In the genomic region with DNA sequence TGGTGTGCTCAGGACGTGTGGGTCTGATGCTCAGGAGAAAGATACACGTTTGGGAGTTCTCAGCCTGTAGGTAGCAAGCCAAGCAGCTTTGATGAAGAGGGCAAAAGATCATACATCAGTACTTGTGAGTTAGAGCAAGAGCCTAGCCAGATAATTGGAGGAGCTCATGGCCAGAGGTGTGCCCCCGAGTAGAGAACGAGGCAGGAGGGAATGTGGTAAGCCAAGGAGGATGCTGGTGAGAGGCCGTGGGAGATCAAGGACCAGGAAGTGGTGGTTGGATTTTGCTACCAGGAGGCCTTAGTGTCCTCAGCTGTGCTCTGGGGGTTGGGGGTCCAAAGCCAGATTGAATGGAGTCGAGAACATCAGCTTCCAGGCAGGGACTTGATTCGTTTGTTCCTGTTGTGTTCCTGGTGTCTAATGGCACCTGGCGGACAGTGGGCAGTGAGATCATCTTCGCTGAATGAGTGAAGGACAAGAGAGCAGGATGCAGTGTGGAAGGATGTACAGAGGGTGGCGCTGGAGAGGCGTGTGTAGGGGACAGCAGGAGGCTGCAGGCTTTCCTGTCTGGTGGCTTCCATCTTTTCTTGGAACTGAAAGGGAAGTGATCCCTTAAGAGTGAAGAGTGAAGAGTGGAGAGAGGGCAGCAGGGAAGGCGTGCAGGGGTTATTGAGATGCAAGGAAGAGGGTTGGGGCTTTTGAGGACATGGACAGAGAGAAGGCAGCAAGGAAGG, we compare ENCODE assay signal across 1 cellular context.
TF ChIP-seq lines count a peak whose summit lies in the region.

No MANE protein-coding gene starts in this region.

TF ChIP-seq in K562, 482 proteins besides CTCF, POLR2A, EP300 and RAD21 (continues in another document):
- TF ChIP-seq ZNF561 (CRISPR knock-in tag; conservative IDR thresholded peaks at IDR 0.05) (no peak), KDM5B (IDR thresholded peaks at IDR 0.05; ENCODE audit: insufficient replicate concordance, low read depth, low read length) (no peak), NBN (IDR thresholded peaks at IDR 0.05; ENCODE audit: low read depth) (0 out of 2 replicates have a peak, but pooled peaks have one; percentile 38), ATF7 (IDR thresholded peaks at IDR 0.05) (peak; percentile 55; the same call in 1 of the 2 replicates), NONO (IDR thresholded peaks at IDR 0.05; ENCODE audit: low read depth in 2 of 2, low read length in 1 of 2) (no peak), SMC3 (conservative IDR thresholded peaks at IDR 0.05; ENCODE audit: insufficient read depth, low read depth, low read length) (peak; percentile 38; the same call in 1 of the 2 replicates), NEUROD1 (IDR thresholded peaks at IDR 0.05; ENCODE audit: borderline replicate concordance, low read depth, low read length, partially characterized antibody) (no peak), HDAC1 (IDR thresholded peaks at IDR 0.05) (peak in 1 of 2 experiments; percentile 39; a peak in 1 of 4 replicates), TEAD1 (CRISPR knock-in tag; IDR thresholded peaks at IDR 0.05) (peak in 1 of 2 experiments; percentile 37; a peak in 1 of 4 replicates), HLTF (IDR thresholded peaks at IDR 0.05) (0 out of 2 replicates have a peak, but pooled peaks have one; percentile 11), CC2D1A (IDR thresholded peaks at IDR 0.05) (peak; percentile 47; the same call in 1 of the 2 replicates), RCOR1 (IDR thresholded peaks at IDR 0.05; ENCODE audit: borderline replicate concordance in 1 of 2, low read depth in 2 of 2, low read length in 2 of 2) (peak in 1 of 2 experiments; percentile 74; a peak in 2 of 4 replicates), CTBP1 (IDR thresholded peaks at IDR 0.05; ENCODE audit: borderline replicate concordance) (peak; percentile 78; the same call in 1 of the 2 replicates), ZNF274 (IDR thresholded peaks at IDR 0.05; ENCODE audit: borderline replicate concordance, low read depth, low read length) (no peak), FOXP1 (CRISPR knock-in tag; IDR thresholded peaks at IDR 0.05) (0 out of 2 replicates have a peak, but pooled peaks have one; percentile 36), SUPT5H (IDR thresholded peaks at IDR 0.05) (peak; percentile 47; the same call in 1 of the 2 replicates), HDGF (IDR thresholded peaks at IDR 0.05) (0 out of 2 replicates have a peak, but pooled peaks have one; percentile 74), MEIS2 (IDR thresholded peaks at IDR 0.05; ENCODE audit: partially characterized antibody) (peak; percentile 50), BACH1 (tag; IDR thresholded peaks at IDR 0.05) (no peak), GABPB1 (CRISPR knock-in tag; IDR thresholded peaks at IDR 0.05) (0 out of 2 replicates have a peak, but pooled peaks have one; percentile 27), ZNF766 (CRISPR knock-in tag; conservative IDR thresholded peaks at IDR 0.05) (0 out of 2 replicates have a peak, but pooled peaks have one; percentile 46)
- TF ChIP-seq, protein P1, sequence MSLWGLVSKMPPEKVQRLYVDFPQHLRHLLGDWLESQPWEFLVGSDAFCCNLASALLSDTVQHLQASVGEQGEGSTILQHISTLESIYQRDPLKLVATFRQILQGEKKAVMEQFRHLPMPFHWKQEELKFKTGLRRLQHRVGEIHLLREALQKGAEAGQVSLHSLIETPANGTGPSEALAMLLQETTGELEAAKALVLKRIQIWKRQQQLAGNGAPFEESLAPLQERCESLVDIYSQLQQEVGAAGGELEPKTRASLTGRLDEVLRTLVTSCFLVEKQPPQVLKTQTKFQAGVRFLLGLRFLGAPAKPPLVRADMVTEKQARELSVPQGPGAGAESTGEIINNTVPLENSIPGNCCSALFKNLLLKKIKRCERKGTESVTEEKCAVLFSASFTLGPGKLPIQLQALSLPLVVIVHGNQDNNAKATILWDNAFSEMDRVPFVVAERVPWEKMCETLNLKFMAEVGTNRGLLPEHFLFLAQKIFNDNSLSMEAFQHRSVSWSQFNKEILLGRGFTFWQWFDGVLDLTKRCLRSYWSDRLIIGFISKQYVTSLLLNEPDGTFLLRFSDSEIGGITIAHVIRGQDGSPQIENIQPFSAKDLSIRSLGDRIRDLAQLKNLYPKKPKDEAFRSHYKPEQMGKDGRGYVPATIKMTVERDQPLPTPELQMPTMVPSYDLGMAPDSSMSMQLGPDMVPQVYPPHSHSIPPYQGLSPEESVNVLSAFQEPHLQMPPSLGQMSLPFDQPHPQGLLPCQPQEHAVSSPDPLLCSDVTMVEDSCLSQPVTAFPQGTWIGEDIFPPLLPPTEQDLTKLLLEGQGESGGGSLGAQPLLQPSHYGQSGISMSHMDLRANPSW (CRISPR knock-in tag; IDR thresholded peaks at IDR 0.05), result no peak
- TF ChIP-seq, protein P2, sequence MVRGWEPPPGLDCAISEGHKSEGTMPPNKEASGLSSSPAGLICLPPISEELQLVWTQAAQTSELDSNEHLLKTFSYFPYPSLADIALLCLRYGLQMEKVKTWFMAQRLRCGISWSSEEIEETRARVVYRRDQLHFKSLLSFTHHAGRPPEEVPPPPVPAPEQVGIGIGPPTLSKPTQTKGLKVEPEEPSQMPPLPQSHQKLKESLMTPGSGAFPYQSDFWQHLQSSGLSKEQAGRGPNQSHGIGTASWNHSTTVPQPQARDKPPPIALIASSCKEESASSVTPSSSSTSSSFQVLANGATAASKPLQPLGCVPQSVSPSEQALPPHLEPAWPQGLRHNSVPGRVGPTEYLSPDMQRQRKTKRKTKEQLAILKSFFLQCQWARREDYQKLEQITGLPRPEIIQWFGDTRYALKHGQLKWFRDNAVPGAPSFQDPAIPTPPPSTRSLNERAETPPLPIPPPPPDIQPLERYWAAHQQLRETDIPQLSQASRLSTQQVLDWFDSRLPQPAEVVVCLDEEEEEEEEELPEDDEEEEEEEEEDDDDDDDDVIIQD (CRISPR knock-in tag; IDR thresholded peaks at IDR 0.05), result no peak
- TF ChIP-seq, protein P3, sequence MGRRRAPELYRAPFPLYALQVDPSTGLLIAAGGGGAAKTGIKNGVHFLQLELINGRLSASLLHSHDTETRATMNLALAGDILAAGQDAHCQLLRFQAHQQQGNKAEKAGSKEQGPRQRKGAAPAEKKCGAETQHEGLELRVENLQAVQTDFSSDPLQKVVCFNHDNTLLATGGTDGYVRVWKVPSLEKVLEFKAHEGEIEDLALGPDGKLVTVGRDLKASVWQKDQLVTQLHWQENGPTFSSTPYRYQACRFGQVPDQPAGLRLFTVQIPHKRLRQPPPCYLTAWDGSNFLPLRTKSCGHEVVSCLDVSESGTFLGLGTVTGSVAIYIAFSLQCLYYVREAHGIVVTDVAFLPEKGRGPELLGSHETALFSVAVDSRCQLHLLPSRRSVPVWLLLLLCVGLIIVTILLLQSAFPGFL (CRISPR knock-in tag; IDR thresholded peaks at IDR 0.05), result 0 out of 2 replicates have a peak, but pooled peaks have one; percentile 66
- TF ChIP-seq, protein P4, sequence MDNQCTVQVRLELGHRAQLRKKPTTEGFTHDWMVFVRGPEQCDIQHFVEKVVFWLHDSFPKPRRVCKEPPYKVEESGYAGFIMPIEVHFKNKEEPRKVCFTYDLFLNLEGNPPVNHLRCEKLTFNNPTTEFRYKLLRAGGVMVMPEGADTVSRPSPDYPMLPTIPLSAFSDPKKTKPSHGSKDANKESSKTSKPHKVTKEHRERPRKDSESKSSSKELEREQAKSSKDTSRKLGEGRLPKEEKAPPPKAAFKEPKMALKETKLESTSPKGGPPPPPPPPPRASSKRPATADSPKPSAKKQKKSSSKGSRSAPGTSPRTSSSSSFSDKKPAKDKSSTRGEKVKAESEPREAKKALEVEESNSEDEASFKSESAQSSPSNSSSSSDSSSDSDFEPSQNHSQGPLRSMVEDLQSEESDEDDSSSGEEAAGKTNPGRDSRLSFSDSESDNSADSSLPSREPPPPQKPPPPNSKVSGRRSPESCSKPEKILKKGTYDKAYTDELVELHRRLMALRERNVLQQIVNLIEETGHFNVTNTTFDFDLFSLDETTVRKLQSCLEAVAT (IDR thresholded peaks at IDR 0.05), result 0 out of 4 replicates have a peak, but pooled peaks of 1 of the 2 experiments have one; percentile 61
- TF ChIP-seq, protein P5, sequence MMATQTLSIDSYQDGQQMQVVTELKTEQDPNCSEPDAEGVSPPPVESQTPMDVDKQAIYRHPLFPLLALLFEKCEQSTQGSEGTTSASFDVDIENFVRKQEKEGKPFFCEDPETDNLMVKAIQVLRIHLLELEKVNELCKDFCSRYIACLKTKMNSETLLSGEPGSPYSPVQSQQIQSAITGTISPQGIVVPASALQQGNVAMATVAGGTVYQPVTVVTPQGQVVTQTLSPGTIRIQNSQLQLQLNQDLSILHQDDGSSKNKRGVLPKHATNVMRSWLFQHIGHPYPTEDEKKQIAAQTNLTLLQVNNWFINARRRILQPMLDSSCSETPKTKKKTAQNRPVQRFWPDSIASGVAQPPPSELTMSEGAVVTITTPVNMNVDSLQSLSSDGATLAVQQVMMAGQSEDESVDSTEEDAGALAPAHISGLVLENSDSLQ (IDR thresholded peaks at IDR 0.05), result peak; percentile 63
- TF ChIP-seq, protein P6, sequence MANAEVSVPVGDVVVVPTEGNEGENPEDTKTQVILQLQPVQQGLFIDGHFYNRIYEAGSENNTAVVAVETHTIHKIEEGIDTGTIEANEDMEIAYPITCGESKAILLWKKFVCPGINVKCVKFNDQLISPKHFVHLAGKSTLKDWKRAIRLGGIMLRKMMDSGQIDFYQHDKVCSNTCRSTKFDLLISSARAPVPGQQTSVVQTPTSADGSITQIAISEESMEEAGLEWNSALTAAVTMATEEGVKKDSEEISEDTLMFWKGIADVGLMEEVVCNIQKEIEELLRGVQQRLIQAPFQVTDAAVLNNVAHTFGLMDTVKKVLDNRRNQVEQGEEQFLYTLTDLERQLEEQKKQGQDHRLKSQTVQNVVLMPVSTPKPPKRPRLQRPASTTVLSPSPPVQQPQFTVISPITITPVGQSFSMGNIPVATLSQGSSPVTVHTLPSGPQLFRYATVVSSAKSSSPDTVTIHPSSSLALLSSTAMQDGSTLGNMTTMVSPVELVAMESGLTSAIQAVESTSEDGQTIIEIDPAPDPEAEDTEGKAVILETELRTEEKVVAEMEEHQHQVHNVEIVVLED (CRISPR knock-in tag; IDR thresholded peaks at IDR 0.05), result no peak
- TF ChIP-seq, protein P7, sequence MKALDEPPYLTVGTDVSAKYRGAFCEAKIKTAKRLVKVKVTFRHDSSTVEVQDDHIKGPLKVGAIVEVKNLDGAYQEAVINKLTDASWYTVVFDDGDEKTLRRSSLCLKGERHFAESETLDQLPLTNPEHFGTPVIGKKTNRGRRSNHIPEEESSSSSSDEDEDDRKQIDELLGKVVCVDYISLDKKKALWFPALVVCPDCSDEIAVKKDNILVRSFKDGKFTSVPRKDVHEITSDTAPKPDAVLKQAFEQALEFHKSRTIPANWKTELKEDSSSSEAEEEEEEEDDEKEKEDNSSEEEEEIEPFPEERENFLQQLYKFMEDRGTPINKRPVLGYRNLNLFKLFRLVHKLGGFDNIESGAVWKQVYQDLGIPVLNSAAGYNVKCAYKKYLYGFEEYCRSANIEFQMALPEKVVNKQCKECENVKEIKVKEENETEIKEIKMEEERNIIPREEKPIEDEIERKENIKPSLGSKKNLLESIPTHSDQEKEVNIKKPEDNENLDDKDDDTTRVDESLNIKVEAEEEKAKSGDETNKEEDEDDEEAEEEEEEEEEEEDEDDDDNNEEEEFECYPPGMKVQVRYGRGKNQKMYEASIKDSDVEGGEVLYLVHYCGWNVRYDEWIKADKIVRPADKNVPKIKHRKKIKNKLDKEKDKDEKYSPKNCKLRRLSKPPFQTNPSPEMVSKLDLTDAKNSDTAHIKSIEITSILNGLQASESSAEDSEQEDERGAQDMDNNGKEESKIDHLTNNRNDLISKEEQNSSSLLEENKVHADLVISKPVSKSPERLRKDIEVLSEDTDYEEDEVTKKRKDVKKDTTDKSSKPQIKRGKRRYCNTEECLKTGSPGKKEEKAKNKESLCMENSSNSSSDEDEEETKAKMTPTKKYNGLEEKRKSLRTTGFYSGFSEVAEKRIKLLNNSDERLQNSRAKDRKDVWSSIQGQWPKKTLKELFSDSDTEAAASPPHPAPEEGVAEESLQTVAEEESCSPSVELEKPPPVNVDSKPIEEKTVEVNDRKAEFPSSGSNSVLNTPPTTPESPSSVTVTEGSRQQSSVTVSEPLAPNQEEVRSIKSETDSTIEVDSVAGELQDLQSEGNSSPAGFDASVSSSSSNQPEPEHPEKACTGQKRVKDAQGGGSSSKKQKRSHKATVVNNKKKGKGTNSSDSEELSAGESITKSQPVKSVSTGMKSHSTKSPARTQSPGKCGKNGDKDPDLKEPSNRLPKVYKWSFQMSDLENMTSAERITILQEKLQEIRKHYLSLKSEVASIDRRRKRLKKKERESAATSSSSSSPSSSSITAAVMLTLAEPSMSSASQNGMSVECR (CRISPR knock-in tag; IDR thresholded peaks at IDR 0.05), result 0 out of 2 replicates have a peak, but pooled peaks have one; percentile 31
- TF ChIP-seq, protein P8, sequence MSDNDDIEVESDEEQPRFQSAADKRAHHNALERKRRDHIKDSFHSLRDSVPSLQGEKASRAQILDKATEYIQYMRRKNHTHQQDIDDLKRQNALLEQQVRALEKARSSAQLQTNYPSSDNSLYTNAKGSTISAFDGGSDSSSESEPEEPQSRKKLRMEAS (CRISPR knock-in tag; IDR thresholded peaks at IDR 0.05), result no peak
- TF ChIP-seq, protein P9, sequence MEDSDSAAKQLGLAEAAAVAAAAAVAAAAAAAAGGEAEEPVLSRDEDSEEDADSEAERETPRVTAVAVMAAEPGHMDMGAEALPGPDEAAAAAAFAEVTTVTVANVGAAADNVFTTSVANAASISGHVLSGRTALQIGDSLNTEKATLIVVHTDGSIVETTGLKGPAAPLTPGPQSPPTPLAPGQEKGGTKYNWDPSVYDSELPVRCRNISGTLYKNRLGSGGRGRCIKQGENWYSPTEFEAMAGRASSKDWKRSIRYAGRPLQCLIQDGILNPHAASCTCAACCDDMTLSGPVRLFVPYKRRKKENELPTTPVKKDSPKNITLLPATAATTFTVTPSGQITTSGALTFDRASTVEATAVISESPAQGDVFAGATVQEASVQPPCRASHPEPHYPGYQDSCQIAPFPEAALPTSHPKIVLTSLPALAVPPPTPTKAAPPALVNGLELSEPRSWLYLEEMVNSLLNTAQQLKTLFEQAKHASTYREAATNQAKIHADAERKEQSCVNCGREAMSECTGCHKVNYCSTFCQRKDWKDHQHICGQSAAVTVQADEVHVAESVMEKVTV (CRISPR knock-in tag; IDR thresholded peaks at IDR 0.05), result 0 out of 2 replicates have a peak, but pooled peaks have one; percentile 9
- TF ChIP-seq, protein P10, sequence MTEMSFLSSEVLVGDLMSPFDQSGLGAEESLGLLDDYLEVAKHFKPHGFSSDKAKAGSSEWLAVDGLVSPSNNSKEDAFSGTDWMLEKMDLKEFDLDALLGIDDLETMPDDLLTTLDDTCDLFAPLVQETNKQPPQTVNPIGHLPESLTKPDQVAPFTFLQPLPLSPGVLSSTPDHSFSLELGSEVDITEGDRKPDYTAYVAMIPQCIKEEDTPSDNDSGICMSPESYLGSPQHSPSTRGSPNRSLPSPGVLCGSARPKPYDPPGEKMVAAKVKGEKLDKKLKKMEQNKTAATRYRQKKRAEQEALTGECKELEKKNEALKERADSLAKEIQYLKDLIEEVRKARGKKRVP (CRISPR knock-in tag; IDR thresholded peaks at IDR 0.05), result no peak
- TF ChIP-seq, protein P11, sequence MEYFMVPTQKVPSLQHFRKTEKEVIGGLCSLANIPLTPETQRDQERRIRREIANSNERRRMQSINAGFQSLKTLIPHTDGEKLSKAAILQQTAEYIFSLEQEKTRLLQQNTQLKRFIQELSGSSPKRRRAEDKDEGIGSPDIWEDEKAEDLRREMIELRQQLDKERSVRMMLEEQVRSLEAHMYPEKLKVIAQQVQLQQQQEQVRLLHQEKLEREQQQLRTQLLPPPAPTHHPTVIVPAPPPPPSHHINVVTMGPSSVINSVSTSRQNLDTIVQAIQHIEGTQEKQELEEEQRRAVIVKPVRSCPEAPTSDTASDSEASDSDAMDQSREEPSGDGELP (CRISPR knock-in tag; IDR thresholded peaks at IDR 0.05; ENCODE audit: borderline replicate concordance), result 0 out of 2 replicates have a peak, but pooled peaks have one; percentile 21
